1 cellular context compared by ENCODE assay signal in the genomic region with DNA sequence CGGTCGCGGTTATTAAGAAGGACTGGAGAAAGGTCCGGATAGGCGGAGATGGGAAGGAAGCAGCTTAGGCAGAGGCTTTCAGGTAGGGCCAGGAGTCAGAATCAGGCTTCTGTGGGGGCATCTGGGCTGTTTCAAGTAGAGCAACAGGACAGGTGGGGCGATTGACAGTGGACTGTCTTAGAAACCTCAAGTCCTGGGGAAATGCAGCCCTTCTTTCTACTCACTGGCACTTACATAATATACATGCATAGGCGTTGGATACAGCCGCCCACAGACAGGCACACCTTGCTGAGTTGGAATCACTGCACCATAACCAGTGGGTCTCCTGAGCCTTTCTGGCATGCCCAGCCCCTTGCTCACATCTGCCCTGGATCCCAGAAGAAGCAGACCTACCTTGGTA.
TF ChIP-seq lines count a peak whose summit lies in the region.

No MANE protein-coding gene starts in this region.

TF ChIP-seq in SK-N-SH, 30 proteins besides CTCF, POLR2A, EP300 and RAD21 (continued from another document):
- TF ChIP-seq, protein P1, sequence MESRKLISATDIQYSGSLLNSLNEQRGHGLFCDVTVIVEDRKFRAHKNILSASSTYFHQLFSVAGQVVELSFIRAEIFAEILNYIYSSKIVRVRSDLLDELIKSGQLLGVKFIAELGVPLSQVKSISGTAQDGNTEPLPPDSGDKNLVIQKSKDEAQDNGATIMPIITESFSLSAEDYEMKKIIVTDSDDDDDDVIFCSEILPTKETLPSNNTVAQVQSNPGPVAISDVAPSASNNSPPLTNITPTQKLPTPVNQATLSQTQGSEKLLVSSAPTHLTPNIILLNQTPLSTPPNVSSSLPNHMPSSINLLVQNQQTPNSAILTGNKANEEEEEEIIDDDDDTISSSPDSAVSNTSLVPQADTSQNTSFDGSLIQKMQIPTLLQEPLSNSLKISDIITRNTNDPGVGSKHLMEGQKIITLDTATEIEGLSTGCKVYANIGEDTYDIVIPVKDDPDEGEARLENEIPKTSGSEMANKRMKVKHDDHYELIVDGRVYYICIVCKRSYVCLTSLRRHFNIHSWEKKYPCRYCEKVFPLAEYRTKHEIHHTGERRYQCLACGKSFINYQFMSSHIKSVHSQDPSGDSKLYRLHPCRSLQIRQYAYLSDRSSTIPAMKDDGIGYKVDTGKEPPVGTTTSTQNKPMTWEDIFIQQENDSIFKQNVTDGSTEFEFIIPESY (IDR thresholded peaks at IDR 0.05; ENCODE audit: borderline replicate concordance, low read depth) = no peak
- TF ChIP-seq, protein P2, sequence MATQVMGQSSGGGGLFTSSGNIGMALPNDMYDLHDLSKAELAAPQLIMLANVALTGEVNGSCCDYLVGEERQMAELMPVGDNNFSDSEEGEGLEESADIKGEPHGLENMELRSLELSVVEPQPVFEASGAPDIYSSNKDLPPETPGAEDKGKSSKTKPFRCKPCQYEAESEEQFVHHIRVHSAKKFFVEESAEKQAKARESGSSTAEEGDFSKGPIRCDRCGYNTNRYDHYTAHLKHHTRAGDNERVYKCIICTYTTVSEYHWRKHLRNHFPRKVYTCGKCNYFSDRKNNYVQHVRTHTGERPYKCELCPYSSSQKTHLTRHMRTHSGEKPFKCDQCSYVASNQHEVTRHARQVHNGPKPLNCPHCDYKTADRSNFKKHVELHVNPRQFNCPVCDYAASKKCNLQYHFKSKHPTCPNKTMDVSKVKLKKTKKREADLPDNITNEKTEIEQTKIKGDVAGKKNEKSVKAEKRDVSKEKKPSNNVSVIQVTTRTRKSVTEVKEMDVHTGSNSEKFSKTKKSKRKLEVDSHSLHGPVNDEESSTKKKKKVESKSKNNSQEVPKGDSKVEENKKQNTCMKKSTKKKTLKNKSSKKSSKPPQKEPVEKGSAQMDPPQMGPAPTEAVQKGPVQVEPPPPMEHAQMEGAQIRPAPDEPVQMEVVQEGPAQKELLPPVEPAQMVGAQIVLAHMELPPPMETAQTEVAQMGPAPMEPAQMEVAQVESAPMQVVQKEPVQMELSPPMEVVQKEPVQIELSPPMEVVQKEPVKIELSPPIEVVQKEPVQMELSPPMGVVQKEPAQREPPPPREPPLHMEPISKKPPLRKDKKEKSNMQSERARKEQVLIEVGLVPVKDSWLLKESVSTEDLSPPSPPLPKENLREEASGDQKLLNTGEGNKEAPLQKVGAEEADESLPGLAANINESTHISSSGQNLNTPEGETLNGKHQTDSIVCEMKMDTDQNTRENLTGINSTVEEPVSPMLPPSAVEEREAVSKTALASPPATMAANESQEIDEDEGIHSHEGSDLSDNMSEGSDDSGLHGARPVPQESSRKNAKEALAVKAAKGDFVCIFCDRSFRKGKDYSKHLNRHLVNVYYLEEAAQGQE (IDR thresholded peaks at IDR 0.05; ENCODE audit: low read depth, low read length) = no peak
- TF ChIP-seq FOSL2 (IDR thresholded peaks at IDR 0.05; ENCODE audit: borderline replicate concordance, low read depth) = no peak
- TF ChIP-seq RXRA (IDR thresholded peaks at IDR 0.05; ENCODE audit: borderline replicate concordance, low read depth) = no peak
- TF ChIP-seq TAF1 (IDR thresholded peaks at IDR 0.05; ENCODE audit: borderline replicate concordance, low read depth, low read length) = no peak
- no peak for TF ChIP-seq FOXJ3 (CRISPR knock-in tag; IDR thresholded peaks at IDR 0.05)
- no peak for TF ChIP-seq TCF12 (IDR thresholded peaks at IDR 0.05)
